Comparison of ENCODE assay signal across 25 cellular contexts in genomic region chr2:16852651-16853050, GRCh38.
"Had no signal": no experiment of that assay in that cellular context is flagged by ENCODE, and none has a peak within 500 bp of the region (broad histone marks: within the 10 kb centered on the region; RNA-seq: fewer than 3 reads in every experiment).

No MANE protein-coding gene starts in this region.

- H3K27ac Mint-ChIP-seq: activated B cell treated with CpG ODN at 0.5 μM for 24 hours; activated CD4-positive, alpha-beta T cell treated with anti-CD3 and anti-CD28 coated beads, Interleukin-2, amount 10 ng/mL, durations not matched to agents 24 days and 14 days; activated CD8-positive, alpha-beta memory T cell treated with anti-CD3 and anti-CD28 coated beads, Interleukin-2, amount 10 ng/mL, durations not matched to agents 7 days and 5 days; activated naive CD4-positive, alpha-beta T cell treated with anti-CD3 and anti-CD28 coated beads for 36 hours; activated naive CD8-positive, alpha-beta T cell; T-helper 1 cell treated with Interleukin-12 subunit alpha and Interleukin-12 subunit beta and Interleukin-4 antibody, amounts not matched to agents 30 μg/mL and 1 μg/mL, for 36 hours had no signal

- H3K27me3 Mint-ChIP-seq: activated CD4-positive, alpha-beta T cell treated with anti-CD3 and anti-CD28 coated beads, Interleukin-2, amount 10 ng/mL, durations not matched to agents 24 days and 14 days; activated CD8-positive, alpha-beta memory T cell treated with anti-CD3 and anti-CD28 coated beads, Interleukin-2, amount 10 ng/mL, durations not matched to agents 7 days and 5 days had no signal

- H3K9me3 Mint-ChIP-seq: activated B cell treated with CpG ODN at 0.5 μM for 24 hours; activated CD4-positive, alpha-beta T cell treated with anti-CD3 and anti-CD28 coated beads, Interleukin-2, amount 10 ng/mL, durations not matched to agents 24 days and 14 days; activated naive CD4-positive, alpha-beta T cell treated with anti-CD3 and anti-CD28 coated beads for 36 hours; T-helper 1 cell treated with Interleukin-12 subunit alpha and Interleukin-12 subunit beta and Interleukin-4 antibody, amounts not matched to agents 30 μg/mL and 1 μg/mL, for 36 hours had no signal

- H3K9me3 ChIP-seq: Peyer's patch, SJCRH30 had no signal

- H3K4me1 ChIP-seq: Peyer's patch, SJCRH30 had no signal

- H3K36me3 ChIP-seq: Peyer's patch, SJCRH30 had no signal

- ATAC-seq: activated CD8-positive, alpha-beta memory T cell treated with anti-CD3 and anti-CD28 coated beads, Interleukin-2, amount 10 ng/mL, durations not matched to agents 7 days and 5 days; activated T-cell treated with anti-CD3 and anti-CD28 coated beads, Interleukin-2, amount 50 U/mL, for 4 hours; K562 had no signal

- H3K4me3 ChIP-seq: K562, Peyer's patch, SJCRH30 had no signal

- DNase-seq: activated B cell treated with CpG ODN at 0.5 μM for 24 hours; activated CD4-positive, alpha-beta T cell treated with anti-CD3 and anti-CD28 coated beads for 1 hour; activated CD4-positive, alpha-beta T cell treated with anti-CD3 and anti-CD28 coated beads, Interleukin-2, amount 10 ng/mL, durations not matched to agents 24 days and 14 days; activated CD4-positive, alpha-beta T cell treated with anti-CD3 and anti-CD28 coated beads, Interleukin-2, amount 50 U/mL, for 48 hours; activated CD8-positive, alpha-beta memory T cell treated with anti-CD3 and anti-CD28 coated beads, Interleukin-2, amount 10 ng/mL, durations not matched to agents 7 days and 5 days; activated gamma-delta T cell; activated naive CD4-positive, alpha-beta T cell treated with anti-CD3 and anti-CD28 coated beads for 36 hours; activated T-cell treated with anti-CD3 and anti-CD28 coated beads, Interleukin-2, amount 50 U/mL, for 4 hours; amygdala; central memory CD4-positive, alpha-beta T cell; Karpas-422; NCI-H1092; NCI-H1417; NCI-H1930; NCI-H2171; NCI-H2227 treated with DMSO at 0.1 percent for 48 hours; NCI-H446 treated with DMSO at 0.1 percent for 48 hours; NCI-H526 treated with DMSO at 0.1 percent for 48 hours; Peyer's patch; Right ventricle myocardium superior; SJCRH30 had no signal

- H3K4me1 Mint-ChIP-seq: activated B cell treated with CpG ODN at 0.5 μM for 24 hours; activated CD4-positive, alpha-beta T cell treated with anti-CD3 and anti-CD28 coated beads, Interleukin-2, amount 10 ng/mL, durations not matched to agents 24 days and 14 days; activated CD8-positive, alpha-beta memory T cell treated with anti-CD3 and anti-CD28 coated beads, Interleukin-2, amount 10 ng/mL, durations not matched to agents 7 days and 5 days had no signal

- H3K36me3 Mint-ChIP-seq: activated CD8-positive, alpha-beta memory T cell treated with anti-CD3 and anti-CD28 coated beads, Interleukin-2, amount 10 ng/mL, durations not matched to agents 7 days and 5 days; activated naive CD8-positive, alpha-beta T cell had no signal

- H3K4me3 Mint-ChIP-seq: activated B cell treated with CpG ODN at 0.5 μM for 24 hours; activated CD4-positive, alpha-beta T cell treated with anti-CD3 and anti-CD28 coated beads, Interleukin-2, amount 10 ng/mL, durations not matched to agents 24 days and 14 days; activated CD8-positive, alpha-beta memory T cell treated with anti-CD3 and anti-CD28 coated beads, Interleukin-2, amount 10 ng/mL, durations not matched to agents 7 days and 5 days; activated naive CD4-positive, alpha-beta T cell treated with anti-CD3 and anti-CD28 coated beads for 36 hours; activated naive CD8-positive, alpha-beta T cell; activated T-cell treated with anti-CD3 and anti-CD28 coated beads, Interleukin-2, amount 50 U/mL, for 4 hours; T-helper 1 cell treated with Interleukin-12 subunit alpha and Interleukin-12 subunit beta and Interleukin-4 antibody, amounts not matched to agents 30 μg/mL and 1 μg/mL, for 36 hours had no signal

- H3K27ac ChIP-seq: Peyer's patch, RWPE1, SJCRH30 had no signal

- H3K27me3 ChIP-seq: Peyer's patch, SJCRH30 had no signal
